In genomic region chr5:55986931-55987330, GRCh38 we compare ENCODE assay signal across 1 cellular context.
TF ChIP-seq lines count a peak whose summit lies in the region.

No MANE protein-coding gene starts in this region.

TF ChIP-seq in SK-N-SH treated with all-trans-retinoic acid at 6 μM for 48 hours, 23 proteins besides CTCF, POLR2A, EP300 and RAD21 (continued from another document):
- no peak for TF ChIP-seq TSHZ2 (CRISPR knock-in tag; IDR thresholded peaks at IDR 0.05)
- no peak for TF ChIP-seq ZFP30 (CRISPR knock-in tag; IDR thresholded peaks at IDR 0.05)
- no peak for TF ChIP-seq TOX (CRISPR knock-in tag; IDR thresholded peaks at IDR 0.05; ENCODE audit: borderline replicate concordance)
